Comparison of ENCODE assay signal across 9 cellular contexts in the genomic region with DNA sequence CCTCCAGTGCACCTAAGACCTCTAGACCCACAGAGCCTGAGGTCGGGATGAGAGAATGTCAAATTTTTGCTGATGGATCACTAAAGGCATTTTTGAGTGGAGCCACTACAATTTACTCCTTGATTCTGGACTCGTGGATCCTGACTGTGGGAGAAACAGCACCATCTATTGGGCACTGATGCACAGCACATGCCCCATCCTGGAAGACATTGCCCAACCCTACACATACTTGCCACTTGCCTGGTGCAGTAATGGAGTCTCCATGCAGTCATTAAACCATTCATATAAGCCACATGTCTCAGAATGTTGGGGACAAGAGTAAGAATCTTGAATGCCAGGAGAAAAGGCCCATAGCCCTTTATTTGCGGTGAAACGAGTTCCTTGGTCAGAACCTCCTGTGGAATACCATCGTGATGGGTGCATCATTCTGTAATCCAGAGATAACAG.
DNase-seq lines count a peak whose midpoint lies in the region; ATAC-seq and TF ChIP-seq lines count a peak whose summit lies in the region.
"Had no signal": no experiment of that assay in that cellular context is flagged by ENCODE, and none has a peak within 500 bp of the region (broad histone marks: within the 10 kb centered on the region; RNA-seq: fewer than 3 reads in every experiment).

No MANE protein-coding gene starts in this region.

- no peaks in the 10 kb centered on the region for H3K36me3 Mint-ChIP-seq in CD4-positive, alpha-beta memory T cell

- H3K27ac ChIP-seq in CD4-positive, alpha-beta memory T cell (ENCODE audit: low read depth, low read length): no peak overlapping the region
- H3K27ac ChIP-seq: SK-N-MC had no signal

- peak; percentile 81 for TF ChIP-seq CTCF in cardiac fibroblast (IDR thresholded peaks at IDR 0.05; ENCODE audit: low read depth, low read length)

- POLR2A ChIA-PET in CD4-positive, alpha-beta memory T cell (lab: Charles Lee; ENCODE audit: partially characterized antibody): no interaction called here

- DNase-seq in CD4-positive, alpha-beta memory T cell: peak in 4 of 5 donors; percentile 19 to 33 (median 24)
- DNase-seq in H4 (ENCODE audit: low spot score) (peak; percentile 34), SK-MEL-5 (ENCODE audit: low read depth, low spot score) (peak; percentile 75), cardiac fibroblast (ENCODE audit: low read depth in 2 of 2) (peak; percentile 68 to 82), kidney tubule cell (ENCODE audit: low spot score) (peak; percentile 49)
- DNase-seq in stimulated activated CD8-positive, alpha-beta memory T cell treated with anti-CD3 and anti-CD28 coated beads, Interleukin-4, amount 100 ng/mL, for 48 hours: peak; percentile 50

- H3K4me1 Mint-ChIP-seq in CD4-positive, alpha-beta memory T cell: peaks cover 10 to 31% (median 24%) of the 10 kb centered on the region in 4 donors

- intact Hi-C loops in CD4-positive, alpha-beta memory T cell (cut with micrococcal nuclease): loop anchor here (1.0 to 2.0 kb wide), 2 partner anchors 28 to 38 kb away; no protein-coding TSS in a partner anchor

- ATAC-seq in HG03135 (IDR thresholded peaks at IDR 0.05; ENCODE audit: unreplicated experiment) (no peak), HG02840 (IDR thresholded peaks at IDR 0.05; ENCODE audit: low FRiP score, unreplicated experiment) (no peak)

- H3K4me1 ChIP-seq in CD4-positive, alpha-beta memory T cell (ENCODE audit: insufficient read depth, low read length): peaks cover 11% of the 10 kb centered on the region

- no peaks in the 10 kb centered on the region for H3K9me3 ChIP-seq in CD4-positive, alpha-beta memory T cell (ENCODE audit: control insufficient read depth in 1 of 2, low read length in 2 of 2)

- no peaks in the 10 kb centered on the region for H3K9me3 Mint-ChIP-seq in CD4-positive, alpha-beta memory T cell

- peaks cover 0 to 4% of the 10 kb centered on the region in 2 donors for H3K27me3 Mint-ChIP-seq in CD4-positive, alpha-beta memory T cell

- no peak overlapping the region for H3K4me3 ChIP-seq in CD4-positive, alpha-beta memory T cell (ENCODE audit: low read length in 2 of 2)
- no peak overlapping the region for H3K4me3 ChIP-seq in cardiac fibroblast (replicated peaks in 1 of 2; ENCODE audit: low read depth in 2 of 2, low read length in 2 of 2)
- H3K4me3 ChIP-seq: SK-N-MC had no signal

- no peaks in the 10 kb centered on the region for H3K27me3 ChIP-seq in CD4-positive, alpha-beta memory T cell (ENCODE audit: insufficient read depth, low read length)

- no peaks in the 10 kb centered on the region for H3K36me3 ChIP-seq in CD4-positive, alpha-beta memory T cell (ENCODE audit: insufficient read depth, low read length)

- no peak overlapping the region for H3K4me3 Mint-ChIP-seq in CD4-positive, alpha-beta memory T cell

- CTCF ChIA-PET in CD4-positive, alpha-beta memory T cell (lab: Charles Lee; ENCODE audit: partially characterized antibody): interaction anchor here (0.6 to 8.8 kb wide), 7 partner anchors 21 to 156 kb away, joined by 3 to 252 read pairs (median 5); no protein-coding TSS in a partner anchor

- peak overlapping the region in 3 of 7 donors; percentile 17 to 74 (median 64) for H3K27ac Mint-ChIP-seq in CD4-positive, alpha-beta memory T cell

- in situ Hi-C loops in SK-MEL-5 (cut with HindIII; ENCODE audit: low pct_unique_long_range_greater_than_20kb, low sequenced_read_pairs): no loop called here

Comparison
In these comparisons a context has a peak if more than half of its experiments do, and no peak if none do; other contexts are left out.
1. DNase-seq: peak in every context shown above with its lines; median percentile 75 in SK-MEL-5; 75 in cardiac fibroblast; 50 in stimulated activated CD8-positive, alpha-beta memory T cell treated with anti-CD3 and anti-CD28 coated beads, Interleukin-4, amount 100 ng/mL, for 48 hours; 49 in kidney tubule cell; 34 in H4; 24 in CD4-positive, alpha-beta memory T cell.